In the genomic region with DNA sequence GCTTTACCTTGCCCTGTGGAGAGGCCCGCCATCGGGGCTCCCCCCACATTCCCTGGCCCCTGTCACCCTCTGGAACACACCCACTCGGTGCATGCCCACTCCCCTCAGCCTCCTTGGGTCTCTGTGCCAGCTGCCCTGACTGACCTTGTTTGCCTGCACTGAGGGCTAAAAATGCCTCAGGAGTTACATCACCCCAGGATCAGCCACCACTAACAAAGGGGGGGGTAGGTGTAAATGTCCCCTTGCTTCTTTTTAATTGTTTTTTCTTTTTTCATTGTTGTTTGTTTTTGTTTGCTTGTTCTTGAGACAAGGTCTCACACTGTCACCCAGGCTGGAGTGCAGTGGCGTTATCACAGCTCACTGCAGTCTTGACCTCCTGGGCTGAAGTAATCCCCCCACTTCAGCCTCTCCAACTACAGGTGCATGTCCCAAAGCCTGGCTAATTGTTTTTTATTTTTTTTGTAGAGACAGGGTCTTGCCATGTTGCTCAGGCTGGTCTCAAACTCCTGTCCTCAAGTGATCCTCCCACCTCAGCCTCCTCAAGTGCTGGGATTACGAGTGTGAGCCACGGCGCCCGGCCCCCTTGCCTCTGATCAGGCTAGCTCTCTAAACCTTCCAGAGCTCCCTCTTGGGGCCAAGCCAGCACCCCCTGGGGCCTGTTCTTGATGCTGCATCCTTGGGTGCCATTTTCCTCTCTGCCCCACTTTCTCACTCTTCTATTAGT, we compare ENCODE assay signal across 1 cellular context.
TF ChIP-seq lines count a peak whose summit lies in the region.

No MANE protein-coding gene starts in this region.

TF ChIP-seq in HEK293, 187 proteins besides CTCF, POLR2A, EP300 and RAD21 (continued from another document):
- TF ChIP-seq, protein P1, sequence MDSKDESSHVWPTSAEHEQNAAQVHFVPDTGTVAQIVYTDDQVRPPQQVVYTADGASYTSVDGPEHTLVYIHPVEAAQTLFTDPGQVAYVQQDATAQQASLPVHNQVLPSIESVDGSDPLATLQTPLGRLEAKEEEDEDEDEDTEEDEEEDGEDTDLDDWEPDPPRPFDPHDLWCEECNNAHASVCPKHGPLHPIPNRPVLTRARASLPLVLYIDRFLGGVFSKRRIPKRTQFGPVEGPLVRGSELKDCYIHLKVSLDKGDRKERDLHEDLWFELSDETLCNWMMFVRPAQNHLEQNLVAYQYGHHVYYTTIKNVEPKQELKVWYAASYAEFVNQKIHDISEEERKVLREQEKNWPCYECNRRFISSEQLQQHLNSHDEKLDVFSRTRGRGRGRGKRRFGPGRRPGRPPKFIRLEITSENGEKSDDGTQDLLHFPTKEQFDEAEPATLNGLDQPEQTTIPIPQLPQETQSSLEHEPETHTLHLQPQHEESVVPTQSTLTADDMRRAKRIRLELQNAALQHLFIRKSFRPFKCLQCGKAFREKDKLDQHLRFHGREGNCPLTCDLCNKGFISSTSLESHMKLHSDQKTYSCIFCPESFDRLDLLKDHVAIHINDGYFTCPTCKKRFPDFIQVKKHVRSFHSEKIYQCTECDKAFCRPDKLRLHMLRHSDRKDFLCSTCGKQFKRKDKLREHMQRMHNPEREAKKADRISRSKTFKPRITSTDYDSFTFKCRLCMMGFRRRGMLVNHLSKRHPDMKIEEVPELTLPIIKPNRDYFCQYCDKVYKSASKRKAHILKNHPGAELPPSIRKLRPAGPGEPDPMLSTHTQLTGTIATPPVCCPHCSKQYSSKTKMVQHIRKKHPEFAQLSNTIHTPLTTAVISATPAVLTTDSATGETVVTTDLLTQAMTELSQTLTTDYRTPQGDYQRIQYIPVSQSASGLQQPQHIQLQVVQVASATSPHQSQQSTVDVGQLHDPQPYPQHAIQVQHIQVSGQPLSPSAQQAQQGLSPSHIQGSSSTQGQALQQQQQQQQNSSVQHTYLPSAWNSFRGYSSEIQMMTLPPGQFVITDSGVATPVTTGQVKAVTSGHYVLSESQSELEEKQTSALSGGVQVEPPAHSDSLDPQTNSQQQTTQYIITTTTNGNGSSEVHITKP (tag by site-specific recombination; IDR thresholded peaks at IDR 0.05): peak; percentile 92
